ENCODE assay signal across 18 cellular contexts in genomic region chr11:78323356-78323755, GRCh38.
DNase-seq lines count a peak whose midpoint lies in the region; ATAC-seq and TF ChIP-seq lines count a peak whose summit lies in the region.
"Had no signal": no experiment of that assay in that cellular context is flagged by ENCODE, and none has a peak within 500 bp of the region (broad histone marks: within the 10 kb centered on the region; RNA-seq: fewer than 3 reads in every experiment).

No MANE protein-coding gene starts in this region.

- H3K9me3 ChIP-seq in CD4-positive, alpha-beta memory T cell (ENCODE audit: control insufficient read depth in 1 of 2, low read length in 2 of 2) = no peaks in the 10 kb centered on the region
- H3K9me3 ChIP-seq in hepatocyte (ENCODE audit: low read depth) = no peaks in the 10 kb centered on the region
- H3K9me3 ChIP-seq: SJCRH30 had no signal

- peak overlapping the region in 1 of 6 donors; percentile 56 for H3K27ac Mint-ChIP-seq in naive B cell
- no peak overlapping the region for H3K27ac Mint-ChIP-seq in CD4-positive, alpha-beta memory T cell
- H3K27ac Mint-ChIP-seq: CD4-positive, alpha-beta T cell had no signal

- H4K20me1 ChIP-seq in hepatocyte (ENCODE audit: insufficient read depth, poor library complexity, severe bottlenecking) = no peaks in the 10 kb centered on the region

- intact Hi-C loops in CD4-positive, alpha-beta memory T cell (cut with micrococcal nuclease) = no loop called here

- peaks cover 24% of the 10 kb centered on the region for H3K4me1 ChIP-seq in CD4-positive, alpha-beta memory T cell (ENCODE audit: insufficient read depth, low read length)
- no peaks in the 10 kb centered on the region for H3K4me1 ChIP-seq in hepatocyte (ENCODE audit: insufficient read depth)

- H3K27me3 ChIP-seq in CD4-positive, alpha-beta memory T cell (ENCODE audit: insufficient read depth, low read length) = no peaks in the 10 kb centered on the region
- no peaks in the 10 kb centered on the region for H3K27me3 ChIP-seq in hepatocyte
- H3K27me3 ChIP-seq: SJCRH30 had no signal

- no peak overlapping the region for H3K4me3 ChIP-seq in CD4-positive, alpha-beta memory T cell (ENCODE audit: low read length in 2 of 2)
- H3K4me3 ChIP-seq in hepatocyte = no peak overlapping the region
- H3K4me3 ChIP-seq: SJCRH30 had no signal

- H3K36me3 Mint-ChIP-seq in naive B cell = no peaks in the 10 kb centered on the region
- H3K36me3 Mint-ChIP-seq in CD4-positive, alpha-beta memory T cell = no peaks in the 10 kb centered on the region

- ATAC-seq in GM18868 (IDR thresholded peaks at IDR 0.05; ENCODE audit: unreplicated experiment) = peak; percentile 66
- peak; percentile 43 for ATAC-seq in HG03442 (IDR thresholded peaks at IDR 0.05; ENCODE audit: unreplicated experiment)
- peak; percentile 88 to 93 for ATAC-seq in naive B cell (ENCODE audit: low read depth in 2 of 2)
- ATAC-seq in GM19397 (IDR thresholded peaks at IDR 0.05; ENCODE audit: unreplicated experiment) = no peak
- ATAC-seq: PC-3 had no signal

- no peak overlapping the region for H3K4me2 ChIP-seq in hepatocyte

- peaks cover 24 to 53% (median 46%) of the 10 kb centered on the region in 3 donors for H3K4me1 Mint-ChIP-seq in naive B cell
- H3K4me1 Mint-ChIP-seq in CD4-positive, alpha-beta memory T cell = peaks cover 5 to 22% (median 18%) of the 10 kb centered on the region in 4 donors

- peaks cover 0 to 2% (median 0%) of the 10 kb centered on the region in 7 donors for H3K9me3 Mint-ChIP-seq in naive B cell
- H3K9me3 Mint-ChIP-seq in CD4-positive, alpha-beta memory T cell = no peaks in the 10 kb centered on the region
- H3K9me3 Mint-ChIP-seq: CD4-positive, alpha-beta T cell had no signal

- H3K27ac ChIP-seq in CD4-positive, alpha-beta memory T cell (ENCODE audit: low read depth, low read length) = no peak overlapping the region
- no peak overlapping the region for H3K27ac ChIP-seq in hepatocyte
- H3K27ac ChIP-seq: RWPE1, SJCRH30 had no signal

- H3K4me3 Mint-ChIP-seq in naive B cell = peak overlapping the region in 2 of 8 donors; percentile 29 to 60
- no peak overlapping the region for H3K4me3 Mint-ChIP-seq in CD4-positive, alpha-beta memory T cell
- H3K4me3 Mint-ChIP-seq: CD4-positive, alpha-beta T cell had no signal

- no peak for TF ChIP-seq POLR2A in erythroblast (IDR thresholded peaks at IDR 0.05; ENCODE audit: low read length)

- WGBS in hepatocyte (ENCODE audit: low lambda C conversion rate, missing lambda C conversion rate) = 92% methylated on average over 6 of the region's 6 CpGs

- H3K9me2 ChIP-seq in hepatocyte (replicated peaks; ENCODE audit: insufficient read depth) = no peaks in the 10 kb centered on the region

- H3K79me2 ChIP-seq in hepatocyte = peaks cover 43% of the 10 kb centered on the region

- CTCF ChIA-PET in CD4-positive, alpha-beta memory T cell (lab: Charles Lee; ENCODE audit: partially characterized antibody) = interaction anchor here (0.7 kb wide), 1 partner anchor 17 kb away, joined by 3 read pairs; no protein-coding TSS in a partner anchor

- no peak overlapping the region for H2AFZ ChIP-seq in hepatocyte

- POLR2A ChIA-PET in CD4-positive, alpha-beta memory T cell (lab: Charles Lee; ENCODE audit: partially characterized antibody) = no interaction called here

- DNase-seq in naive B cell (no peak), hepatocyte (ENCODE audit: low spot score) (no peak), erythroblast (lab: John Stamatoyannopoulos, UW) (no peak)
- no peak for DNase-seq in CD4-positive, alpha-beta memory T cell
- DNase-seq: Calu3; CD4-positive, alpha-beta T cell; DMS53; HCEC 1CT; NCI-H1092; NCI-H146; NCI-H2081; NCI-H748 treated with DMSO at 0.1 percent for 48 hours; PC-3; SJCRH30 had no signal

- H3K36me3 ChIP-seq in CD4-positive, alpha-beta memory T cell (ENCODE audit: insufficient read depth, low read length) = no peaks in the 10 kb centered on the region
- H3K36me3 ChIP-seq in hepatocyte (replicated peaks; ENCODE audit: insufficient read depth, low read depth) = no peaks in the 10 kb centered on the region
- H3K36me3 ChIP-seq: SJCRH30 had no signal

- no peaks in the 10 kb centered on the region for H3K27me3 Mint-ChIP-seq in naive B cell
- no peaks in the 10 kb centered on the region for H3K27me3 Mint-ChIP-seq in CD4-positive, alpha-beta memory T cell
- H3K27me3 Mint-ChIP-seq: CD4-positive, alpha-beta T cell had no signal

- TF ChIP-seq CTCF in hepatocyte (IDR thresholded peaks at IDR 0.05; ENCODE audit: poor library complexity) = no peak
